ENCODE assay signal across 8 cellular contexts in the genomic region with DNA sequence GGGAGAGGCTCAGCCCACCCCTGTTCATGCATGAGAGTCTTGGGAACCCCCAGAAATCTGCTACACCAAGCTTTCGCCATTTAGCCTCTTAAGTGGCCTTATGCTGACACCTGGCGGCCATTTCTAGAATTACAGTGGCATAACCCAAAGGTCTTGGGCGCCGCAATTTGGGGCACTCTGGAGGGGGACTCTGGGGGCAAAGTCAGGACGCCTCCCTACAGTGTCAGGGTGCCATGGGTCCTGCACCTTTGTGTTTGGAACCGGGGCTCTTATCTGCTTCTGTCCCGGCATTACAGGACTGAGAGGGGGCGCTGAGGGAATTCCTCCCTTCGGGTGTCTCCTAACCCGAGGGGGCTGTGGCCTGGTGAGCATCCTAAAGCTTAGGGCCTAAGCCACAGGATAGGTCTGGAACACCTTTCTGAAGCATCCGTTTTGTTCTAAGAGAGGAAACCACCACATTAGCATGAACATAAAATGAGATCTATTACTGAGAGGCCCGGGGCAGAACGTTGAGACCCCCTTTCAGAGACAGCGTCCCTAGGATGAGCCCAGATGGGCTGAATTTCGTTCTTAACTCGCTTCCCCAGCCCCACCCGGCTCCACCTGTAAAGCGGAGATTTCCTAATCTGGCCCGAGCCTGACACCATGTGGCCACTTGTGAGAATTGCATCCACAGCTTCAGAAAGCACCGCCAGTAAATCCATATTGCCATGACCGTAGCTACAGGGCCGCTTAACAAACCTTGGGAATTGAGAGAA. TPM values are rescaled to one million over a fixed set of nuclear protein-coding genes. Genes with fewer than 3 reads are reported as not detected.
DNase-seq lines count a peak whose midpoint lies in the region; ATAC-seq and TF ChIP-seq lines count a peak whose summit lies in the region.

No MANE protein-coding gene starts in this region.

- no peaks in the 10 kb centered on the region for H3K27me3 ChIP-seq in right atrium auricular region

- peaks cover 0 to 10% of the 10 kb centered on the region in 2 donors for H3K4me1 ChIP-seq in right atrium auricular region

- intact Hi-C loops in sciatic nerve (cut with DNase I) = loop anchor here (5.0 kb wide), 1 partner anchor 314 kb away; a partner anchor contains a TSS

- no peak overlapping the region for H3K4me3 ChIP-seq in right atrium auricular region

- TF ChIP-seq CTCF in GM12873 (IDR thresholded peaks at IDR 0.05; ENCODE audit: insufficient read depth, low read depth, low read length, missing control alignments) = peak; percentile 76
- TF ChIP-seq CTCF in right atrium auricular region (IDR thresholded peaks at IDR 0.05) = peak; percentile 75 to 87

- H3K36me3 ChIP-seq in right atrium auricular region = no peaks in the 10 kb centered on the region

- ATAC-seq in sciatic nerve (peak; percentile 70), GM18861 (IDR thresholded peaks at IDR 0.05; ENCODE audit: unreplicated experiment) (no peak)

- H3K9me3 ChIP-seq in right atrium auricular region = no peaks in the 10 kb centered on the region

- no peak overlapping the region for H3K27ac ChIP-seq in right atrium auricular region

- DNase-seq in NCI-H1417 treated with DMSO at 0.1 percent for 48 hours (lab: John Stamatoyannopoulos, UW) (peak; percentile 44), T-helper 9 cell (peak; percentile 72), amygdala (lab: John Stamatoyannopoulos, UW) (peak in 45 of 56 donors; percentile 11 to 85 (median 47)), right atrium auricular region (ENCODE audit: low spot score) (peak; percentile 83), sciatic nerve (ENCODE audit: low spot score) (peak; percentile 90), GOT3 (lab: John Stamatoyannopoulos, UW) (no peak)

RNA-seq across cellular contexts. Expression of a gene that starts 9.3 kb away (rescaled TPM):
- total RNA-seq in right atrium auricular region (not detected), sciatic nerve (1.5 TPM)

RNA-seq across cellular contexts. Expression of a gene that starts 12.5 kb away (rescaled TPM):
- total RNA-seq in right atrium auricular region (10 to 100 TPM; 43.2 to 61.9 TPM), sciatic nerve (473 TPM)

RNA-seq across cellular contexts. Expression of a gene that starts 19.9 kb away (rescaled TPM):
- total RNA-seq in right atrium auricular region = not detected
- 0.36 TPM for total RNA-seq in sciatic nerve
